Comparison of ENCODE assay signal across 20 cellular contexts in the genomic region with DNA sequence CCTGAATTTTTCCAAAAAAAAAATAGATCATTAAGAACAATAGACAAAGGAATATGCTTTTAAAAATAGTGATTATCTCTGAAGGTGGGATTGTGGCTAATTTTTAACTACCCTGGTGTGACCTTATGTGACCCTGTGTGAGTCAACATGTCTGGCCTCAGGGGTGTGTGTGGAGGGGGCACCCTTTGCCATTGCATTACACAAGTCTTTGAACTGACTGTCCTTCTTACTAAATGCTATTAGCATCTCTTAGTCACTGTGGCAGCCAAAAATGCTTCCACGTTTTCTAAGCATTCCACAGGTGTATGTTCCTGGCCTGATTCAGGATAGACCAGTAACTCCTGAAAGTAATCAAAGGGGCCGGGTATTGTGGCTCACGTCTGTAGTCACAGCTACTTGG.
DNase-seq lines count a peak whose midpoint lies in the region; ATAC-seq and TF ChIP-seq lines count a peak whose summit lies in the region.
"Had no signal": no experiment of that assay in that cellular context is flagged by ENCODE, and none has a peak within 500 bp of the region (broad histone marks: within the 10 kb centered on the region; RNA-seq: fewer than 3 reads in every experiment).

No MANE protein-coding gene starts in this region.

- H3K27me3 ChIP-seq in BLaER1 treated with 17β-estradiol and CSF1 and Interleukin-3, amounts not matched to agents 10 nM and 100 nM: no peaks in the 10 kb centered on the region
- no peaks in the 10 kb centered on the region for H3K27me3 ChIP-seq in RWPE2 (ENCODE audit: insufficient read depth, poor library complexity, severe bottlenecking)
- no peaks in the 10 kb centered on the region for H3K27me3 ChIP-seq in BE2C

- TF ChIP-seq CTCF in RWPE2 (IDR thresholded peaks at IDR 0.05; ENCODE audit: poor library complexity, severe bottlenecking): no peak
- TF ChIP-seq CTCF in BE2C (IDR thresholded peaks at IDR 0.05; ENCODE audit: low read depth, low read length): no peak

- H3K27ac ChIP-seq in BLaER1 treated with 17β-estradiol and CSF1 and Interleukin-3, amounts not matched to agents 10 nM and 100 nM: peak overlapping the region in 5 of 11 experiments; percentile 22 to 48 (median 28); a peak in 4 of 22 replicates
- no peak overlapping the region for H3K27ac ChIP-seq in RWPE2 (ENCODE audit: poor library complexity, severe bottlenecking)

- H4K20me1 ChIP-seq in BLaER1 treated with 17β-estradiol and CSF1 and Interleukin-3, amounts not matched to agents 10 nM and 100 nM: peaks cover 0 to 15% (median 7%) of the 10 kb centered on the region in 11 experiments; a peak in 7 of 22 replicates

- peak; percentile 96 for ATAC-seq in RWPE2 (ENCODE audit: low read depth)
- ATAC-seq: naive thymus-derived CD8-positive, alpha-beta T cell had no signal

- peak overlapping the region in 3 of 10 experiments; percentile 41 to 47 (median 44); a peak in 4 of 20 replicates for H3K4me3 ChIP-seq in BLaER1 treated with 17β-estradiol and CSF1 and Interleukin-3, amounts not matched to agents 10 nM and 100 nM
- H3K4me3 ChIP-seq in RWPE2 (ENCODE audit: severe bottlenecking) (no peak overlapping the region), BE2C (ENCODE audit: low read depth, low read length) (no peak overlapping the region)

- H3K4me1 ChIP-seq in BLaER1 treated with 17β-estradiol and CSF1 and Interleukin-3, amounts not matched to agents 10 nM and 100 nM: peaks cover 16 to 36% (median 27%) of the 10 kb centered on the region in 10 experiments
- peaks cover 7% of the 10 kb centered on the region for H3K4me1 ChIP-seq in RWPE2 (ENCODE audit: insufficient read depth, poor library complexity, severe bottlenecking)
- H3K4me1 ChIP-seq in BE2C: no peaks in the 10 kb centered on the region

- peak overlapping the region in 6 of 11 experiments; percentile 41 to 58 (median 52); a peak in 5 of 22 replicates for H3K9ac ChIP-seq in BLaER1 treated with 17β-estradiol and CSF1 and Interleukin-3, amounts not matched to agents 10 nM and 100 nM

- peak overlapping the region; percentile 60 to 94 (median 87) for H3K4me2 ChIP-seq in BLaER1 treated with 17β-estradiol and CSF1 and Interleukin-3, amounts not matched to agents 10 nM and 100 nM

- peaks cover 0 to 6% (median 4%) of the 10 kb centered on the region in 11 experiments; a peak in 6 of 22 replicates for H3K9me3 ChIP-seq in BLaER1 treated with 17β-estradiol and CSF1 and Interleukin-3, amounts not matched to agents 10 nM and 100 nM (replicated peaks in 1 of 11)
- H3K9me3 ChIP-seq in RWPE2 (ENCODE audit: severe bottlenecking) (no peaks in the 10 kb centered on the region), BE2C (no peaks in the 10 kb centered on the region)

- DNase-seq in HK-2 (ENCODE audit: unreplicated experiment) (peak; percentile 68), RWPE2 (ENCODE audit: low spot score) (no peak), kidney glomerular epithelial cell (lab: John Stamatoyannopoulos, UW) (peak; percentile 90), BE2C (no peak), GM19240 (ENCODE audit: insufficient read length, low spot score) (no peak), AG08396 (ENCODE audit: low spot score) (no peak)
- no peak for DNase-seq in activated CD4-positive, alpha-beta T cell treated with anti-CD3 and anti-CD28 coated beads, Interleukin-2, amount 50 U/mL, for 48 hours
- DNase-seq: activated CD4-positive, alpha-beta T cell treated with anti-CD3 and anti-CD28 coated beads for 48 hours; activated naive CD4-positive, alpha-beta T cell treated with Interleukin-2 at 50 U/mL for 16 hours; DMS153; H7; MM.1S; naive thymus-derived CD8-positive, alpha-beta T cell; NCI-H2107; NCI-H69; posterior cingulate gyrus; small intestine; stimulated activated CD4-positive, alpha-beta T cell treated with anti-CD3 and anti-CD28 coated beads, Interleukin-4, amount 100 ng/mL, for 4 hours; stimulated activated CD8-positive, alpha-beta memory T cell treated with anti-CD3 and anti-CD28 coated beads, Interleukin-4, amount 100 ng/mL, for 48 hours had no signal

- H3K36me3 ChIP-seq in BLaER1 treated with 17β-estradiol and CSF1 and Interleukin-3, amounts not matched to agents 10 nM and 100 nM: peaks cover under 1 to 16% (median 9%) of the 10 kb centered on the region in 11 experiments; a peak in 10 of 22 replicates
- no peaks in the 10 kb centered on the region for H3K36me3 ChIP-seq in RWPE2 (ENCODE audit: low read depth)
- no peaks in the 10 kb centered on the region for H3K36me3 ChIP-seq in BE2C

Comparison
In these comparisons a context has a peak if more than half of its experiments do, and no peak if none do; other contexts are left out.
1. DNase-seq: peak in HK-2 (single experiment) and kidney glomerular epithelial cell (single experiment); none in RWPE2 (single experiment), BE2C (single experiment), GM19240 (single experiment), AG08396 (single experiment) and activated CD4-positive, alpha-beta T cell treated with anti-CD3 and anti-CD28 coated beads, Interleukin-2, amount 50 U/mL, for 48 hours (0 of 2).